ENCODE assay signal across 2 cellular contexts in genomic region chr22:36587289-36588154, GRCh38.
TF ChIP-seq lines count a peak whose summit lies in the region.

No MANE protein-coding gene starts in this region.

TF ChIP-seq in HCT116, 20 proteins besides CTCF, POLR2A, EP300 and RAD21 (continued from another document):
- no peak for TF ChIP-seq REST (IDR thresholded peaks at IDR 0.05; ENCODE audit: low read depth)

TF ChIP-seq in GM23338, 12 proteins besides CTCF, POLR2A, EP300 and RAD21 (continued from another document):
- no peak for TF ChIP-seq ZNF462 (CRISPR knock-in tag; IDR thresholded peaks at IDR 0.05)
